Comparison of ENCODE assay signal across 20 cellular contexts in the genomic region with DNA sequence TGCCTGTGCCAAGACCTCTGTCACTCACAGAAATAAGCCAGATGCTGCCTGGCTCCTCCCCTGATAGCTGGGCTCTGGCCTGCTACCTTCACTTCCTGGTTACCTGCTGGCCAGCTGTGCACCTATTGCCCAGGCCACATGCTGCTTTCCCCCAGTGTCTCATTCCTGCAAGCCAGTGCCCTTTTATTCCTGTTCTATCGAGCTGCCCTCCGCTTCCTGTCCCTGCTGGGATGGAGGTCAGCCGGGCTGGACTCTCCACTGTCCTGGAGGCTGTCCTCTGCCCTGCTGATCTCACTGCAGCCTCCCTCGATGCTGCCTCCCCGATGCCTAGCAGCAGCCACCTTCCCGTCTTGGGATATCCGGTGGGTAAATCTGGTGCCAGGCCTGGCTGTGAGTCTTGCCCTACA. TPM values are rescaled to one million over a fixed set of nuclear protein-coding genes. Genes with fewer than 3 reads are reported as not detected.
DNase-seq lines count a peak whose midpoint lies in the region; ATAC-seq, FAIRE-seq and TF ChIP-seq lines count a peak whose summit lies in the region.
"Had no signal": no experiment of that assay in that cellular context is flagged by ENCODE, and none has a peak within 500 bp of the region (broad histone marks: within the 10 kb centered on the region; RNA-seq: fewer than 3 reads in every experiment).

No MANE protein-coding gene starts in this region.

- FAIRE-seq in HepG2 (lab: Jason Lieb, UNC), result no peak
- FAIRE-seq: D721Med had no signal

- no peak overlapping the region for H3K27ac ChIP-seq in HepG2 (ENCODE audit: extremely low read length, insufficient read depth, low read length)
- H3K27ac ChIP-seq: GM23248, RWPE1, SJSA1 had no signal

- H3K79me2 ChIP-seq in HepG2 (ENCODE audit: insufficient read depth, low read length), result no peaks in the 10 kb centered on the region

- TF ChIP-seq RAD21 in HepG2 (CRISPR knock-in tag; IDR thresholded peaks at IDR 0.05), result no peak

- no peak overlapping the region for H3K9ac ChIP-seq in HepG2 (ENCODE audit: insufficient read depth, low read depth, low read length)
- H3K9ac ChIP-seq: GM23248 had no signal

- WGBS in HepG2 (ENCODE audit: low lambda C conversion rate), result 95% methylated on average over 7 of the region's 7 CpGs

- DNase-seq in activated naive CD8-positive, alpha-beta T cell treated with anti-CD3 and anti-CD28 coated beads, Interleukin-2, amount 10 ng/mL, durations not matched to agents 7 days and 5 days, result no peak
- DNase-seq in activated naive CD8-positive, alpha-beta T cell treated with anti-CD3 and anti-CD28 coated beads for 36 hours, result no peak
- DNase-seq in RKO (ENCODE audit: low spot score), result peak; percentile 11
- no peak for DNase-seq in HepG2 (ENCODE audit: low spot score)
- DNase-seq in osteocyte (ENCODE audit: extremely low spot score, unreplicated experiment), result no peak
- no peak for DNase-seq in stimulated activated CD4-positive, alpha-beta T cell treated with anti-CD3 and anti-CD28 coated beads, Interleukin-2, amount 100 ng/mL, for 48 hours
- DNase-seq: ACHN, AML-193, DMS79, GM23248, Kasumi-1, NCI-H1105 treated with DMSO at 0.1 percent for 48 hours, NCI-H1694 treated with DMSO at 0.1 percent for 48 hours, NCI-H345 had no signal

- intact Hi-C loops in HepG2 (cut with micrococcal nuclease; ENCODE audit: unreplicated experiment), result no loop called here

- no peak for TF ChIP-seq POLR2A in HepG2 (IDR thresholded peaks at IDR 0.05; ENCODE audit: insufficient read depth in 1 of 2, low read depth in 2 of 2, low read length in 2 of 2)

- no peak overlapping the region for H3K4me3 ChIP-seq in HepG2 (replicated peaks in 1 of 3; ENCODE audit: insufficient read depth in 1 of 3, low read depth in 2 of 3, low read length in 3 of 3)
- H3K4me3 ChIP-seq: GM23248, SJSA1 had no signal

- peaks cover 2% of the 10 kb centered on the region for H3K27me3 Mint-ChIP-seq in activated naive CD8-positive, alpha-beta T cell treated with anti-CD3 and anti-CD28 coated beads, Interleukin-2, amount 10 ng/mL, durations not matched to agents 7 days and 5 days
- H3K27me3 Mint-ChIP-seq in activated naive CD8-positive, alpha-beta T cell treated with anti-CD3 and anti-CD28 coated beads for 36 hours, result peaks cover 4% of the 10 kb centered on the region
- H3K27me3 Mint-ChIP-seq in osteocyte (ENCODE audit: unreplicated experiment), result peaks cover 4% of the 10 kb centered on the region

- peaks cover 7% of the 10 kb centered on the region for H3K4me1 Mint-ChIP-seq in activated naive CD8-positive, alpha-beta T cell treated with anti-CD3 and anti-CD28 coated beads, Interleukin-2, amount 10 ng/mL, durations not matched to agents 7 days and 5 days
- peaks cover 13% of the 10 kb centered on the region for H3K4me1 Mint-ChIP-seq in activated naive CD8-positive, alpha-beta T cell treated with anti-CD3 and anti-CD28 coated beads for 36 hours
- H3K4me1 Mint-ChIP-seq in osteocyte (ENCODE audit: unreplicated experiment), result no peaks in the 10 kb centered on the region

- no peak overlapping the region for H2AFZ ChIP-seq in HepG2 (ENCODE audit: low read length)
- H2AFZ ChIP-seq: GM23248 had no signal

- H3K4me3 Mint-ChIP-seq in activated naive CD8-positive, alpha-beta T cell treated with anti-CD3 and anti-CD28 coated beads, Interleukin-2, amount 10 ng/mL, durations not matched to agents 7 days and 5 days, result no peak overlapping the region
- no peak overlapping the region for H3K4me3 Mint-ChIP-seq in activated naive CD8-positive, alpha-beta T cell treated with anti-CD3 and anti-CD28 coated beads for 36 hours
- H3K4me3 Mint-ChIP-seq in osteocyte (ENCODE audit: unreplicated experiment), result no peak overlapping the region

- TF ChIP-seq CTCF in HepG2 (CRISPR knock-in tag; IDR thresholded peaks at IDR 0.05), result no peak
- TF ChIP-seq CTCF in osteocyte (IDR thresholded peaks at IDR 0.05), result no peak

- H4K20me1 ChIP-seq in HepG2 (ENCODE audit: insufficient read depth, low read length), result no peaks in the 10 kb centered on the region

- POLR2A ChIA-PET in activated naive CD8-positive, alpha-beta T cell treated with anti-CD3 and anti-CD28 coated beads, Interleukin-2, amount 10 ng/mL, durations not matched to agents 7 days and 5 days (lab: Charles Lee), result interaction anchor here (1.6 kb wide), 1 partner anchor 12 kb away, joined by 5 read pairs; no protein-coding TSS in a partner anchor
- POLR2A ChIA-PET in HepG2 (lab: Yijun Ruan, JAX), result no interaction called here

- no peaks in the 10 kb centered on the region for H3K27me3 ChIP-seq in HepG2 (ENCODE audit: control insufficient read depth in 1 of 2, insufficient read depth in 2 of 2, low read length in 2 of 2)
- H3K27me3 ChIP-seq: SJSA1 had no signal

- no peak for ATAC-seq in activated naive CD8-positive, alpha-beta T cell treated with anti-CD3 and anti-CD28 coated beads, Interleukin-2, amount 10 ng/mL, durations not matched to agents 7 days and 5 days (ENCODE audit: low read depth)
- no peak for ATAC-seq in HepG2
- no peak for ATAC-seq in GM21576 (IDR thresholded peaks at IDR 0.05; ENCODE audit: unreplicated experiment)
- ATAC-seq: HCT116 had no signal

- no peak overlapping the region for H3K4me2 ChIP-seq in HepG2 (ENCODE audit: low read depth, low read length)

- H3K9me3 ChIP-seq in HepG2 (ENCODE audit: low read length), result no peaks in the 10 kb centered on the region
- H3K9me3 ChIP-seq: SJSA1 had no signal

- H3K27ac Mint-ChIP-seq in activated naive CD8-positive, alpha-beta T cell treated with anti-CD3 and anti-CD28 coated beads, Interleukin-2, amount 10 ng/mL, durations not matched to agents 7 days and 5 days, result peak overlapping the region; percentile 70
- no peak overlapping the region for H3K27ac Mint-ChIP-seq in activated naive CD8-positive, alpha-beta T cell treated with anti-CD3 and anti-CD28 coated beads for 36 hours
- H3K27ac Mint-ChIP-seq in osteocyte (ENCODE audit: unreplicated experiment), result no peak overlapping the region

- BruUV-seq in HepG2 (replicated peaks; lab: Mats Ljungman, UMichigan), result no TSS peak

- CTCF ChIA-PET in HepG2 (lab: Yijun Ruan, JAX; ENCODE audit: low intra/inter-chr PET ratio, low total read pairs), result no interaction called here

- peaks cover 4% of the 10 kb centered on the region for H3K36me3 Mint-ChIP-seq in activated naive CD8-positive, alpha-beta T cell treated with anti-CD3 and anti-CD28 coated beads, Interleukin-2, amount 10 ng/mL, durations not matched to agents 7 days and 5 days
- peaks cover 21% of the 10 kb centered on the region for H3K36me3 Mint-ChIP-seq in activated naive CD8-positive, alpha-beta T cell treated with anti-CD3 and anti-CD28 coated beads for 36 hours
- no peaks in the 10 kb centered on the region for H3K36me3 Mint-ChIP-seq in osteocyte (ENCODE audit: unreplicated experiment)
- H3K36me3 Mint-ChIP-seq: IgD-negative memory B cell had no signal

- peaks cover 26 to 63% of the 10 kb centered on the region in 2 experiments for H3K36me3 ChIP-seq in HepG2 (replicated peaks in 1 of 2; ENCODE audit: control insufficient read depth in 1 of 2, insufficient read depth in 2 of 2, low read length in 2 of 2)
- H3K36me3 ChIP-seq: SJSA1 had no signal

- H3K9me3 Mint-ChIP-seq in activated naive CD8-positive, alpha-beta T cell treated with anti-CD3 and anti-CD28 coated beads, Interleukin-2, amount 10 ng/mL, durations not matched to agents 7 days and 5 days, result peaks cover 12% of the 10 kb centered on the region
- H3K9me3 Mint-ChIP-seq in activated naive CD8-positive, alpha-beta T cell treated with anti-CD3 and anti-CD28 coated beads for 36 hours, result peaks cover 17% of the 10 kb centered on the region
- peaks cover 3% of the 10 kb centered on the region for H3K9me3 Mint-ChIP-seq in osteocyte (ENCODE audit: unreplicated experiment)

- 0 out of 2 replicates have a peak, but pooled peaks cover 4% of the 10 kb centered on the region for H3K4me1 ChIP-seq in HepG2 (ENCODE audit: insufficient read depth, low read length)
- H3K4me1 ChIP-seq: SJSA1 had no signal

- TF ChIP-seq EP300 in HepG2 (IDR thresholded peaks at IDR 0.05; ENCODE audit: low read depth in 2 of 2, low read length in 2 of 2), result no peak
- TF ChIP-seq EP300 in HepG2 (CRISPR knock-in tag; IDR thresholded peaks at IDR 0.05; ENCODE audit: borderline replicate concordance), result no peak

- in situ Hi-C loops in HepG2 (cut with HindIII; ENCODE audit: extremely low pct_ligation_motif_present, low pct_unique_long_range_greater_than_20kb), result no loop called here

RNA-seq across cellular contexts. Expression of a gene that starts 37.0 kb away (rescaled TPM):
- total RNA-seq in activated naive CD8-positive, alpha-beta T cell treated with anti-CD3 and anti-CD28 coated beads, Interleukin-2, amount 10 ng/mL, durations not matched to agents 7 days and 5 days, result 100 to 1,000 TPM; 121 TPM
- 100 to 1,000 TPM; 219 to 223 TPM for total RNA-seq in activated naive CD8-positive, alpha-beta T cell treated with anti-CD3 and anti-CD28 coated beads for 36 hours
- total RNA-seq in HepG2 (2016; rRNA removed; fragmentation: Illumina TruSeq; extraction: Trizol) (41.2 and 72.5 TPM in 2 replicates), osteocyte (34.6 and 39.9 TPM in 2 replicates)
- 21.5 and 21.7 TPM in 2 replicates for total RNA-seq in HepG2 (2016; cell fraction: cytosol; rRNA removed; fragmentation: Illumina TruSeq; extraction: Trizol; ENCODE audit: low read depth)
- 44.9 and 72.9 TPM in 2 replicates for total RNA-seq in HepG2 (2016; cell fraction: insoluble cytoplasmic fraction; rRNA removed; fragmentation: Illumina TruSeq; extraction: Trizol)
- total RNA-seq in HepG2 (2016; cell fraction: membrane; rRNA removed; fragmentation: Illumina TruSeq; extraction: Trizol), result 29.4 and 29.6 TPM in 2 replicates
- 43.1 and 47.7 TPM in 2 replicates for total RNA-seq in HepG2 (2016; cell fraction: nucleus; rRNA removed; fragmentation: Illumina TruSeq; extraction: Trizol)
- polyA plus RNA-seq in HepG2 (2011; rRNA removed), result 80.0 and 108 TPM in 2 replicates
- polyA plus RNA-seq in HepG2 (2011; cell fraction: cytosol; rRNA removed), result 70.8 and 71.1 TPM in 2 replicates
- 95.5 and 97.7 TPM in 2 replicates for polyA plus RNA-seq in HepG2 (2011; cell fraction: nucleus; rRNA removed)
- polyA plus RNA-seq in HepG2 (2012), result 77.4 and 94.8 TPM in 2 replicates
- 43.0 and 50.4 TPM in 2 replicates for polyA plus RNA-seq in HepG2 (2016; cell fraction: cytosol; fragmentation: Illumina TruSeq; extraction: Trizol; ENCODE audit: low read depth)
- 177 and 178 TPM in 2 replicates for polyA plus RNA-seq in HepG2 (2016; cell fraction: insoluble cytoplasmic fraction; fragmentation: Illumina TruSeq; extraction: Trizol; ENCODE audit: low read depth)
- 42.8 and 43.9 TPM in 2 replicates for polyA plus RNA-seq in HepG2 (2016; cell fraction: membrane; fragmentation: Illumina TruSeq; extraction: Trizol; ENCODE audit: low read depth)
- 92.5 and 99.3 TPM in 2 replicates for polyA plus RNA-seq in HepG2 (2016; cell fraction: nucleus; fragmentation: Illumina TruSeq; extraction: Trizol; ENCODE audit: insufficient read depth, low read depth)
- 12.8 and 30.9 TPM in 2 replicates for polyA minus RNA-seq in HepG2 (2011; rRNA and poly(A)+ RNA removed; ENCODE audit: low replicate concordance)
- 23.8 and 31.7 TPM in 2 replicates for polyA minus RNA-seq in HepG2 (2011; cell fraction: cytosol; rRNA and poly(A)+ RNA removed)
- polyA minus RNA-seq in HepG2 (2011; cell fraction: nucleus; rRNA and poly(A)+ RNA removed), result 50.7 and 51.6 TPM in 2 replicates

RNA-seq across cellular contexts. Expression of a gene that starts 54.8 kb away (rescaled TPM):
- total RNA-seq in activated naive CD8-positive, alpha-beta T cell treated with anti-CD3 and anti-CD28 coated beads, Interleukin-2, amount 10 ng/mL, durations not matched to agents 7 days and 5 days, result 10 to 100 TPM; 27.2 to 28.2 TPM
- 10 to 100 TPM; 27.3 to 29.4 TPM for total RNA-seq in activated naive CD8-positive, alpha-beta T cell treated with anti-CD3 and anti-CD28 coated beads for 36 hours
- total RNA-seq in HepG2 (2016; rRNA removed; fragmentation: Illumina TruSeq; extraction: Trizol) (31.6 and 63.0 TPM in 2 replicates), osteocyte (60.4 and 66.6 TPM in 2 replicates)
- 25.6 and 30.5 TPM in 2 replicates for total RNA-seq in HepG2 (2016; cell fraction: cytosol; rRNA removed; fragmentation: Illumina TruSeq; extraction: Trizol; ENCODE audit: low read depth)
- total RNA-seq in HepG2 (2016; cell fraction: insoluble cytoplasmic fraction; rRNA removed; fragmentation: Illumina TruSeq; extraction: Trizol), result 31.1 and 66.3 TPM in 2 replicates
- total RNA-seq in HepG2 (2016; cell fraction: membrane; rRNA removed; fragmentation: Illumina TruSeq; extraction: Trizol), result 32.0 and 35.3 TPM in 2 replicates
- 52.7 and 62.7 TPM in 2 replicates for total RNA-seq in HepG2 (2016; cell fraction: nucleus; rRNA removed; fragmentation: Illumina TruSeq; extraction: Trizol)
- 56.6 and 66.1 TPM in 2 replicates for polyA plus RNA-seq in HepG2 (2011; rRNA removed)
- polyA plus RNA-seq in HepG2 (2011; cell fraction: cytosol; rRNA removed), result 58.8 and 79.4 TPM in 2 replicates
- polyA plus RNA-seq in HepG2 (2011; cell fraction: nucleus; rRNA removed), result 21.8 and 28.5 TPM in 2 replicates
- polyA plus RNA-seq in HepG2 (2012), result 38.2 and 44.5 TPM in 2 replicates
- polyA plus RNA-seq in HepG2 (2016; cell fraction: cytosol; fragmentation: Illumina TruSeq; extraction: Trizol; ENCODE audit: low read depth), result 19.0 and 26.3 TPM in 2 replicates
- 29.3 and 32.0 TPM in 2 replicates for polyA plus RNA-seq in HepG2 (2016; cell fraction: insoluble cytoplasmic fraction; fragmentation: Illumina TruSeq; extraction: Trizol; ENCODE audit: low read depth)
- 23.0 and 24.1 TPM in 2 replicates for polyA plus RNA-seq in HepG2 (2016; cell fraction: membrane; fragmentation: Illumina TruSeq; extraction: Trizol; ENCODE audit: low read depth)
- 81.3 and 91.5 TPM in 2 replicates for polyA plus RNA-seq in HepG2 (2016; cell fraction: nucleus; fragmentation: Illumina TruSeq; extraction: Trizol; ENCODE audit: insufficient read depth, low read depth)
- 31.0 and 35.1 TPM in 2 replicates for polyA minus RNA-seq in HepG2 (2011; rRNA and poly(A)+ RNA removed; ENCODE audit: low replicate concordance)
- 19.4 and 21.8 TPM in 2 replicates for polyA minus RNA-seq in HepG2 (2011; cell fraction: cytosol; rRNA and poly(A)+ RNA removed)
- 64.9 and 77.1 TPM in 2 replicates for polyA minus RNA-seq in HepG2 (2011; cell fraction: nucleus; rRNA and poly(A)+ RNA removed)
